Comparison of ENCODE assay signal across 21 cellular contexts in the genomic region with DNA sequence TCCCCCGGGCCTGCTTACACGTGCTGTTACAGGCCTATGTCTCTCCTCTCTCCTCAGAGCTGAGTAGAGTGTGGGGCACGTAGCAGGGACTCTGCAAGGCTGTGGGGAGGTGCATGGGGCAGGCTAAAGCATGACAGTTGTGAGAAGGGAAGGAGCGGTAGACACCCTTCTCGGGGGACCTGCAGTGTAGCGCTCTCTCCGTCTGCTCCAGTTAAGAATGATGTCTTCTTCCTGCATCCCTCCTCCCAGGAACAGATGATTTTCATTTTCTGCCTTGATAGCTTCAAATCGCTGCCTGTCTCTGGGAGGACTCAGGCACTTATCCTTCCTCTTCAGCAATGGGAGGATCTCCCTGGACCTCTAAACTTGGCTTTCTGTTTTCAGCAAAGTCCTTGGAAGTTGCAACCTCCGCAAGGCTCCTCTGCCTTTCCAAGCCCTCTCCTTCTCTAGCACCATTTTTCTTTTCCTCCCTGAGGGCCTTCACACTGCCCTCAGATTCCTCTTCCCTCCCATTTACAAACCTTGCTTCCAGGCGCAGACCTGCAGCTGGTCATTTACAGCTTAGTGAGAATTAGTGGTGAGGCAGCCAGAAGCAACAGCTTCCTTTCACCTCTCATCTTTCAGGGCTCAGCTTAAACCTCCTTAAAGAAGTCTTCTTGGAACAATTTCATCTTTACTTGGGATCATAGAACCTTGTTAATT. TPM values are rescaled to one million over a fixed set of nuclear protein-coding genes. Genes with fewer than 3 reads are reported as not detected.
DNase-seq lines count a peak whose midpoint lies in the region; ATAC-seq, FAIRE-seq and TF ChIP-seq lines count a peak whose summit lies in the region.
"Had no signal": no experiment of that assay in that cellular context is flagged by ENCODE, and none has a peak within 500 bp of the region (broad histone marks: within the 10 kb centered on the region; RNA-seq: fewer than 3 reads in every experiment).

No MANE protein-coding gene starts in this region.

- no peaks in the 10 kb centered on the region for H3K36me3 ChIP-seq in sigmoid colon
- H3K36me3 ChIP-seq: colonic mucosa, MG63 had no signal

- no peaks in the 10 kb centered on the region for H3K27me3 ChIP-seq in sigmoid colon
- H3K27me3 ChIP-seq: colonic mucosa, testis had no signal

- intact Hi-C loops in left ventricle myocardium superior (cut with micrococcal nuclease) (no loop called here), sigmoid colon (cut with DNase I) (no loop called here)

- H3K9me3 Mint-ChIP-seq in glutamatergic neuron (ENCODE audit: unreplicated experiment) = peaks cover 6% of the 10 kb centered on the region
- H3K9me3 Mint-ChIP-seq: activated naive CD4-positive, alpha-beta T cell treated with anti-CD3 and anti-CD28 coated beads, Interleukin-2, amount 50 U/mL, for 24 hours had no signal

- FAIRE-seq in D721Med (lab: Jason Lieb, UNC) = no peak

- WGBS in sigmoid colon, 2 donors = 76 to 87% methylated on average over 10 of the region's 10 CpGs

- H3K4me3 ChIP-seq in sigmoid colon = no peak overlapping the region
- H3K4me3 ChIP-seq: colonic mucosa, MG63, skin epidermis, testis had no signal

- peaks cover 0 to 27% (median 24%) of the 10 kb centered on the region in 4 donors for H3K4me1 ChIP-seq in sigmoid colon
- H3K4me1 ChIP-seq: colonic mucosa had no signal

- no peak for TF ChIP-seq CTCF in D721Med (IDR thresholded peaks at IDR 0.05; ENCODE audit: insufficient read depth, missing control alignments)
- no peak for TF ChIP-seq CTCF in sigmoid colon (IDR thresholded peaks at IDR 0.05)
- TF ChIP-seq CTCF in glutamatergic neuron (IDR thresholded peaks at IDR 0.05; ENCODE audit: partially characterized antibody, unreplicated experiment) = no peak

- peak; percentile 53 for ATAC-seq in left ventricle myocardium superior

- H3K27ac Mint-ChIP-seq in glutamatergic neuron (ENCODE audit: unreplicated experiment) = no peak overlapping the region
- H3K27ac Mint-ChIP-seq: activated naive CD4-positive, alpha-beta T cell treated with anti-CD3 and anti-CD28 coated beads, Interleukin-2, amount 50 U/mL, for 24 hours had no signal

- H3K9me3 ChIP-seq in sigmoid colon = no peaks in the 10 kb centered on the region
- H3K9me3 ChIP-seq: colonic mucosa, MG63, testis had no signal

- H3K4me3 Mint-ChIP-seq in glutamatergic neuron (ENCODE audit: unreplicated experiment) = no peak overlapping the region
- H3K4me3 Mint-ChIP-seq: activated naive CD4-positive, alpha-beta T cell treated with anti-CD3 and anti-CD28 coated beads, Interleukin-2, amount 50 U/mL, for 24 hours had no signal

- peaks cover 5% of the 10 kb centered on the region for H3K36me3 Mint-ChIP-seq in glutamatergic neuron (ENCODE audit: unreplicated experiment)
- H3K36me3 Mint-ChIP-seq: activated naive CD4-positive, alpha-beta T cell treated with anti-CD3 and anti-CD28 coated beads, Interleukin-2, amount 50 U/mL, for 24 hours had no signal

- peaks cover 22% of the 10 kb centered on the region for H3K4me1 Mint-ChIP-seq in glutamatergic neuron (ENCODE audit: low read depth, unreplicated experiment)
- H3K4me1 Mint-ChIP-seq: activated naive CD4-positive, alpha-beta T cell treated with anti-CD3 and anti-CD28 coated beads, Interleukin-2, amount 50 U/mL, for 24 hours had no signal

- no peak for TF ChIP-seq POLR2A in sigmoid colon (IDR thresholded peaks at IDR 0.05)

- TF ChIP-seq EP300 in sigmoid colon (IDR thresholded peaks at IDR 0.05) = no peak

- H3K27me3 Mint-ChIP-seq in glutamatergic neuron (ENCODE audit: unreplicated experiment) = peaks cover 6% of the 10 kb centered on the region
- H3K27me3 Mint-ChIP-seq: activated naive CD4-positive, alpha-beta T cell treated with anti-CD3 and anti-CD28 coated beads, Interleukin-2, amount 50 U/mL, for 24 hours had no signal

- peak; percentile 55 for DNase-seq in D721Med (ENCODE audit: insufficient read length, low spot score)
- DNase-seq in NCI-H82 treated with DMSO at 0.1 percent for 48 hours (lab: John Stamatoyannopoulos, UW; ENCODE audit: unreplicated experiment) = peak; percentile 15
- DNase-seq in left ventricle myocardium superior = no peak
- DNase-seq in sigmoid colon = no peak
- DNase-seq in stimulated activated CD4-positive, alpha-beta T cell treated with anti-CD3 and anti-CD28 coated beads, Interleukin-12 subunit alpha, Interleukin-12 subunit beta, amount 100 ng/mL, for 4 hours = no peak
- DNase-seq in HCEC 1CT = no peak
- DNase-seq in cortex of kidney (lab: John Stamatoyannopoulos, UW) = no peak
- DNase-seq in glutamatergic neuron = no peak
- DNase-seq: activated CD4-positive, alpha-beta T cell treated with anti-CD3 and anti-CD28 coated beads, Interleukin-2, amount 50 U/mL, for 4 hours; activated T-cell treated with anti-CD3 and anti-CD28 coated beads for 4 hours; foreskin melanocyte; NCI-H2227 treated with DMSO at 0.1 percent for 48 hours; NK-92 treated with Interleukin-12 subunit alpha and Interleukin-12 subunit beta, amount 100 ng/mL, for 24 hours; stimulated activated CD8-positive, alpha-beta memory T cell treated with anti-CD3 and anti-CD28 coated beads, Interleukin-4, amount 100 ng/mL, for 48 hours; T-helper 1 cell had no signal

- H3K27ac ChIP-seq in sigmoid colon = peak overlapping the region; percentile 59 to 75 (median 64)
- H3K27ac ChIP-seq: C4-2B, colonic mucosa, testis had no signal

RNA-seq across cellular contexts. Expression of a gene that starts 23.4 kb away (rescaled TPM):
- total RNA-seq in left ventricle myocardium superior (12.8 TPM), sigmoid colon (10 to 100 TPM; 49.5 to 82.0 (median 58.8) TPM), glutamatergic neuron (ENCODE audit: unreplicated experiment) (89.2 TPM)
- 10 to 100 TPM; 16.8 to 39.3 (median 21.0) TPM for polyA plus RNA-seq in sigmoid colon

Comparison
In these comparisons a context has a peak if more than half of its experiments do, and no peak if none do; other contexts are left out.
1. DNase-seq: peak in D721Med (single experiment) and NCI-H82 treated with DMSO at 0.1 percent for 48 hours (single experiment); none in left ventricle myocardium superior (single experiment), sigmoid colon (single experiment), stimulated activated CD4-positive, alpha-beta T cell treated with anti-CD3 and anti-CD28 coated beads, Interleukin-12 subunit alpha, Interleukin-12 subunit beta, amount 100 ng/mL, for 4 hours (single experiment), HCEC 1CT (single experiment), cortex of kidney (single experiment) and glutamatergic neuron (single experiment).